28 cellular contexts compared by ENCODE assay signal in the genomic region with DNA sequence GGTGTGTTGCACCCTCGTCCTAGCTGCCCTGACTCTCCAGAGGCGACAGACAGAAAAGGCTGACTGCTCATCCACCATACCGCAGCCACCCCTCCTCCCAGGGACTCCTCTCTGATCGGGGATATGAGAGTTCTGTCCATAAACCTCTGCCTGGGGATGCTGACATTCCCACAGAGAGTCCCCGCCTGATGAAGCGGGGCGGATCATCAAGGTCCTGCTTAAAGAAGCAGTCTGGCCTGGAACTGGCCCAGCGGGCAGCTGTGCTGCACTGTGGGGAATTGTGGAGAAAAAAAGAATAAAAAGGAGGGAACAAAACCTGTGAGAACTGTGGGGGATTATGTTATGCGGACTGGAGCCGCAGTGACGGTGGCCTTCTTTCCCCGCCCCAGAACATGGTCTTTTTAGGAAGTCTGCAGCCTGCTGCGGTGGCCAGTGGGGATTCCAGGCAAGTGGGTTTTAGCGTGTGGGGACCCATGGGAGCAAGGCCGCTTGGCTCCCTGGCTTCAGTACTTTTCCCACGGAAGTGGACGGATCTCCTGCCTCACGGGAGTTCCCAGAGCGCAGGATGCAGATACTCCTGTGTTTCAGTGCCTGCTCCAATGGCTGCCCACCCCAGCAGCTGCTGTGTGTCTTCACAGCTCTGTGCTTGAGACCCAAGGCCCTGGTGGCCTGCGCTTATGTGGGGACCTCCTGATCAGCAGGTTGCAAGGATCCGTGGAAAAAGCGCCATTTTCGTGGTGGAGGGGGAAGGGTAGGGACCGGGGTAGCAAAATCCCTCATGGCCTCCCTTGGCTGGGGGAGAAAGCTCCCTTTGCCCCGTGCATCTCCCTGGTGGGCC.
"Had no signal": no experiment of that assay in that cellular context is flagged by ENCODE, and none has a peak within 500 bp of the region (broad histone marks: within the 10 kb centered on the region; RNA-seq: fewer than 3 reads in every experiment).

No MANE protein-coding gene starts in this region.

- H3K36me3 ChIP-seq: adrenal gland, ascending aorta, esophagus muscularis mucosa, neutrophil, ovary, prostate gland, suprapubic skin, tibial nerve, WERI-Rb-1 had no signal

- DNase-seq: activated CD4-positive, alpha-beta T cell treated with anti-CD3 and anti-CD28 coated beads for 48 hours; activated CD4-positive, alpha-beta T cell treated with anti-CD3 and anti-CD28 coated beads, Interleukin-2, amount 50 U/mL, for 48 hours; activated CD8-positive, alpha-beta memory T cell treated with anti-CD3 and anti-CD28 coated beads for 24 hours; activated effector memory CD4-positive, alpha-beta T cell treated with Interleukin-2 at 50 U/mL for 16 hours; activated naive CD4-positive, alpha-beta T cell treated with anti-CD3 and anti-CD28 coated beads for 36 hours; activated naive CD8-positive, alpha-beta T cell treated with anti-CD3 and anti-CD28 coated beads for 36 hours; adrenal gland; caudate nucleus; foreskin keratinocyte; islet precursor cell; ovary; retina; stimulated activated CD4-positive, alpha-beta T cell treated with anti-CD3 and anti-CD28 coated beads, Interleukin-15, amount 100 ng/mL, for 24 hours; stimulated activated CD4-positive, alpha-beta T cell treated with anti-CD3 and anti-CD28 coated beads, Interleukin-2, amount 100 ng/mL, for 24 hours; stimulated activated naive CD4-positive, alpha-beta T cell; T-helper 17 cell; T1000; WERI-Rb-1 had no signal

- H3K4me1 ChIP-seq: adrenal gland, ascending aorta, esophagus muscularis mucosa, foreskin keratinocyte, prostate gland, suprapubic skin, tibial nerve had no signal

- H3K27me3 ChIP-seq: adrenal gland, ascending aorta, foreskin keratinocyte, neutrophil, ovary, suprapubic skin, tibial nerve had no signal

- H3K4me3 ChIP-seq: adrenal gland, ascending aorta, esophagus muscularis mucosa, lung, ovary, prostate gland, smooth muscle cell, suprapubic skin, tibial nerve had no signal

- H3K27ac ChIP-seq: adrenal gland, ascending aorta, esophagus muscularis mucosa, foreskin keratinocyte, neutrophil, ovary, prostate gland, suprapubic skin, tibial nerve, WERI-Rb-1 had no signal

- ATAC-seq: activated CD4-positive, CD25-positive, alpha-beta regulatory T cell treated with anti-CD3 and anti-CD28 coated beads, Interleukin-2, amount 50 U/mL, for 24 hours; foreskin keratinocyte; SK-N-SH treated with all-trans-retinoic acid at 6 μM for 48 hours; T-helper 17 cell had no signal

- H3K9me3 ChIP-seq: adrenal gland, ascending aorta, esophagus muscularis mucosa, ovary, prostate gland had no signal
